Comparison of ENCODE assay signal across 30 cellular contexts in genomic region chr1:219697667-219698066, GRCh38.
"Had no signal": no experiment of that assay in that cellular context is flagged by ENCODE, and none has a peak within 500 bp of the region (broad histone marks: within the 10 kb centered on the region; RNA-seq: fewer than 3 reads in every experiment).

No MANE protein-coding gene starts in this region.

- H3K27me3 ChIP-seq: breast epithelium, cardiac muscle cell, colonic mucosa, esophagus squamous epithelium had no signal

- DNase-seq: activated CD4-positive, alpha-beta memory T cell treated with anti-CD3 and anti-CD28 coated beads for 36 hours; activated CD4-positive, alpha-beta T cell treated with anti-CD3 and anti-CD28 coated beads for 36 hours; activated CD4-positive, alpha-beta T cell treated with anti-CD3 and anti-CD28 coated beads, Interleukin-2, amount 10 ng/mL, durations not matched to agents 24 days and 14 days; activated CD4-positive, CD25-positive, alpha-beta regulatory T cell; activated CD4-positive, CD25-positive, alpha-beta regulatory T cell treated with anti-CD3 and anti-CD28 coated beads, Interleukin-2, amount 50 U/mL, for 72 hours; activated CD8-positive, alpha-beta memory T cell treated with anti-CD3 and anti-CD28 coated beads, Interleukin-2, amount 10 ng/mL, durations not matched to agents 7 days and 5 days; activated CD8-positive, alpha-beta memory T cell treated with anti-CD3 and anti-CD28 coated beads, Interleukin-2, amount 50 U/mL, for 4 hours; activated CD8-positive, alpha-beta T cell treated with anti-CD3 and anti-CD28 coated beads, Interleukin-2, amount 10 ng/mL, durations not matched to agents 7 days and 5 days; activated gamma-delta T cell; activated naive CD4-positive, alpha-beta T cell; activated naive CD4-positive, alpha-beta T cell treated with anti-CD3 and anti-CD28 coated beads, Interleukin-2, amount 10 ng/mL, durations not matched to agents 7 days and 5 days; activated naive CD8-positive, alpha-beta T cell treated with anti-CD3 and anti-CD28 coated beads, Interleukin-2, amount 10 ng/mL, durations not matched to agents 7 days and 5 days; activated T-cell treated with anti-CD3 and anti-CD28 coated beads, Interleukin-2, amount 50 U/mL, for 1 hour; activated T-cell treated with anti-CD3 and anti-CD28 coated beads, Interleukin-2, amount 50 U/mL, for 48 hours; amygdala; aorta; central memory CD4-positive, alpha-beta T cell; cerebellar nuclear complex; colonic mucosa; effector CD8-positive, alpha-beta T cell; esophagus squamous epithelium; foreskin melanocyte; head of caudate nucleus; T-helper 1 cell; T-helper 17 cell; T1000 had no signal

- H3K36me3 ChIP-seq: breast epithelium, cardiac muscle cell, colonic mucosa, esophagus squamous epithelium had no signal

- H3K9me3 ChIP-seq: breast epithelium, colonic mucosa, esophagus squamous epithelium had no signal

- ATAC-seq: activated CD4-positive, alpha-beta T cell treated with anti-CD3 and anti-CD28 coated beads for 36 hours; activated CD8-positive, alpha-beta memory T cell treated with anti-CD3 and anti-CD28 coated beads, Interleukin-2, amount 10 ng/mL, durations not matched to agents 7 days and 5 days; activated CD8-positive, alpha-beta T cell treated with anti-CD3 and anti-CD28 coated beads, Interleukin-2, amount 10 ng/mL, durations not matched to agents 7 days and 5 days; activated naive CD4-positive, alpha-beta T cell treated with anti-CD3 and anti-CD28 coated beads, Interleukin-2, amount 50 U/mL, for 72 hours; T-helper 17 cell had no signal

- H3K4me1 ChIP-seq: breast epithelium, colonic mucosa, esophagus squamous epithelium had no signal

- H3K4me3 ChIP-seq: breast epithelium, cardiac muscle cell, colonic mucosa, esophagus squamous epithelium had no signal

- H3K27ac ChIP-seq: breast epithelium, cardiac muscle cell, colonic mucosa, epithelial cell of prostate, esophagus squamous epithelium had no signal
